Comparison of ENCODE assay signal across 2 cellular contexts in genomic region chr18:22683786-22684185, GRCh38.
TF ChIP-seq lines count a peak whose summit lies in the region.

No MANE protein-coding gene starts in this region.

TF ChIP-seq in liver, 16 proteins besides CTCF, POLR2A, EP300 and RAD21 (continued from another document):
- no peak for TF ChIP-seq ZBTB33 (IDR thresholded peaks at IDR 0.05)
- no peak for TF ChIP-seq EGR1 (IDR thresholded peaks at IDR 0.05; ENCODE audit: low read depth in 2 of 2)
- TF ChIP-seq ATF3 (IDR thresholded peaks at IDR 0.05), result no peak
- no peak for TF ChIP-seq FOXA2 (IDR thresholded peaks at IDR 0.05)
- TF ChIP-seq SP1 (IDR thresholded peaks at IDR 0.05), result no peak
- no peak for TF ChIP-seq MAX (IDR thresholded peaks at IDR 0.05)
- TF ChIP-seq JUND (IDR thresholded peaks at IDR 0.05), result no peak
- TF ChIP-seq FOXA1 (IDR thresholded peaks at IDR 0.05), result no peak
- TF ChIP-seq GABPA (IDR thresholded peaks at IDR 0.05 in 1 of 2, conservative IDR thresholded peaks at IDR 0.05 in 1 of 2), result no peak
- no peak for TF ChIP-seq TAF1 (conservative IDR thresholded peaks at IDR 0.05)

TF ChIP-seq in HepG2, 621 proteins besides CTCF, POLR2A, EP300 and RAD21 (continued from another document):
- TF ChIP-seq ZNF512B (CRISPR knock-in tag; IDR thresholded peaks at IDR 0.05; ENCODE audit: borderline replicate concordance) (no peak), IRF2 (CRISPR knock-in tag; IDR thresholded peaks at IDR 0.05) (no peak), ATF1 (CRISPR knock-in tag; IDR thresholded peaks at IDR 0.05) (no peak), GFI1 (CRISPR knock-in tag; IDR thresholded peaks at IDR 0.05; ENCODE audit: borderline replicate concordance) (no peak), ZNF282 (IDR thresholded peaks at IDR 0.05; ENCODE audit: partially characterized antibody) (no peak), ERF (CRISPR knock-in tag; IDR thresholded peaks at IDR 0.05) (no peak), SIX4 (CRISPR knock-in tag; IDR thresholded peaks at IDR 0.05) (no peak), ZNF329 (CRISPR knock-in tag; IDR thresholded peaks at IDR 0.05; ENCODE audit: low read depth) (no peak), NR2F1 (CRISPR knock-in tag; IDR thresholded peaks at IDR 0.05) (no peak)
